ENCODE assay signal across 9 cellular contexts in the genomic region with DNA sequence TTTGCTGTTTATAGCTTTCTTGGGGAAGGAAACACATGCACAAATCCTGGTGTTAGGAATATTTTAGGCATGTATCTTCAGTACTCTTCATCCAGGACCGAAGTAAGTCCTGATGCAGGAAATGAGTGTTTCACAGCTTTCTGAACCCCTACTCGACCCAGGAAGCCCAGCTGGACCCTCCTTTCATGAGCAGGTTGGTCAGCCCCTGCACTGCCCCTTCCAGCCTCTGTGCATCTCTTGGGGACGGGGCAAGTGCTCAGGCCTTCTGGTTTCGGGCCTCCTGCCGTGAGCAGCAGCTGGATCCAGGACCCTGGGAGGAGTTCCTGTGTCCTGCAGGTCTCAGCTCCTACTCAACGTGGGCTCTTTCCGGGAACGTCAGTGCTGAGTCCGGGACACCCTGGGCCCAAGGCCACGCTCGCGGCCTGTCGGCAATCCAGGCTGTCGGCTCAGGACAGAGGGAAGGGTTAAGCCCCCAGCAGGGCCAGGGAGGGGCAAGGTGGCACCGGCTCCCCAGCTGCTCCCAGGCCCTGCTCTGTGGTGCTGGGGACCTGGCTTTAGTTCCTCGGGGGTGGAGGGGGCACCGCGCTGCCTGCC. TPM values are rescaled to one million over a fixed set of nuclear protein-coding genes. Genes with fewer than 3 reads are reported as not detected.
DNase-seq lines count a peak whose midpoint lies in the region; ATAC-seq, FAIRE-seq and TF ChIP-seq lines count a peak whose summit lies in the region.
"Not testable (repeated sequence)": the region's sequence is repeated elsewhere in the genome, so short reads cannot be mapped to it uniquely, and the experiment has no call there.
"Had no signal": no experiment of that assay in that cellular context is flagged by ENCODE, and none has a peak within 500 bp of the region (broad histone marks: within the 10 kb centered on the region; RNA-seq: fewer than 3 reads in every experiment).

No MANE protein-coding gene starts in this region.

- H2AFZ ChIP-seq in H9 (ENCODE audit: low read length); keratinocyte (ENCODE audit: control insufficient read depth, low read length): not testable (repeated sequence)

- dilution Hi-C loops in keratinocyte (cut with MboI; ENCODE audit: extremely low pct_ligation_motif_present, low sequenced_read_pairs): not testable (repeated sequence)

- not testable (repeated sequence) for H3K14ac ChIP-seq in H9 (ENCODE audit: insufficient read depth, low read length)

- intact Hi-C loops in natural killer cell (cut with micrococcal nuclease): loop anchor here (1.0 to 5.0 kb wide), 3 partner anchors 7 to 58 kb away; no protein-coding TSS in a partner anchor

- H3K36me3 ChIP-seq in keratinocyte (ENCODE audit: control insufficient read depth in 2 of 2, extremely low read depth in 1 of 2, insufficient read depth in 2 of 2, low read length in 2 of 2): not testable (repeated sequence)

- H3K9me3 Mint-ChIP-seq in H9; natural killer cell; stimulated activated effector memory CD8-positive, alpha-beta T cell treated with anti-CD3 and anti-CD28 coated beads, Interleukin-12 subunit alpha, Interleukin-12 subunit beta, amount 100 ng/mL, for 72 hours: not testable (repeated sequence)

- not testable (repeated sequence) for H2BK20ac ChIP-seq in H9 (ENCODE audit: low read depth, low read length, poor library complexity, severe bottlenecking)

- not testable (repeated sequence) for H4K20me1 ChIP-seq in H9 (ENCODE audit: control insufficient read depth, insufficient read depth, insufficient read length); keratinocyte (ENCODE audit: control insufficient read depth, extremely low read depth, insufficient read depth, low read length)

- H3K23ac ChIP-seq in H9 (ENCODE audit: insufficient read length, low read depth, low read length): not testable (repeated sequence)

- H2BK5ac ChIP-seq in H9 (ENCODE audit: insufficient read length, low read length): not testable (repeated sequence)

- not testable (repeated sequence) for H2BK12ac ChIP-seq in H9 (ENCODE audit: insufficient read length, low read depth, low read length)

- not testable (repeated sequence) for H3K18ac ChIP-seq in H9 (ENCODE audit: insufficient read length, low read depth, low read length)

- H3K4me3 Mint-ChIP-seq in H9 (peak overlapping the region; percentile 87 to 91), T-helper 17 cell (peak overlapping the region; percentile 100), natural killer cell (peak overlapping the region; percentile 95)
- H3K4me3 Mint-ChIP-seq in stimulated activated effector memory CD8-positive, alpha-beta T cell treated with anti-CD3 and anti-CD28 coated beads, Interleukin-12 subunit alpha, Interleukin-12 subunit beta, amount 100 ng/mL, for 72 hours: peak overlapping the region; percentile 90

- H2AK5ac ChIP-seq in H9 (ENCODE audit: insufficient read length, low read length): not testable (repeated sequence)

- H3K79me1 ChIP-seq in H9 (ENCODE audit: insufficient read depth, low read depth, low read length, poor library complexity, severe bottlenecking): not testable (repeated sequence)

- H3K79me2 ChIP-seq in H9 (ENCODE audit: insufficient read depth, low read length); keratinocyte (ENCODE audit: control insufficient read depth, insufficient read depth, low read length): not testable (repeated sequence)

- H3K9me1 ChIP-seq in keratinocyte (ENCODE audit: control insufficient read depth, extremely low read depth, insufficient read depth, low read length): not testable (repeated sequence)

- H3K4me1 Mint-ChIP-seq in H9: peaks cover 59 to 77% of the 10 kb centered on the region in 2 experiments
- H3K4me1 Mint-ChIP-seq in T-helper 17 cell: peaks cover 50% of the 10 kb centered on the region
- peaks cover 72 to 73% of the 10 kb centered on the region in 2 donors for H3K4me1 Mint-ChIP-seq in natural killer cell
- peaks cover 63% of the 10 kb centered on the region for H3K4me1 Mint-ChIP-seq in stimulated activated effector memory CD8-positive, alpha-beta T cell treated with anti-CD3 and anti-CD28 coated beads, Interleukin-12 subunit alpha, Interleukin-12 subunit beta, amount 100 ng/mL, for 72 hours

- TF ChIP-seq CTCF in AG04450 (IDR thresholded peaks at IDR 0.05; ENCODE audit: low read depth, low read length); H9 (conservative IDR thresholded peaks at IDR 0.05); epithelial cell of esophagus (IDR thresholded peaks at IDR 0.05; ENCODE audit: insufficient read depth, low read depth, low read length, missing control alignments); keratinocyte (optimal IDR thresholded peaks at IDR 0.05 in 1 of 3, IDR thresholded peaks at IDR 0.05 in 1 of 3, conservative IDR thresholded peaks at IDR 0.05 in 1 of 3; ENCODE audit: extremely low read depth in 1 of 3, insufficient read depth in 2 of 3, low read length in 3 of 3); natural killer cell (IDR thresholded peaks at IDR 0.05): not testable (repeated sequence)

- not testable (repeated sequence) for H2BK120ac ChIP-seq in H9 (ENCODE audit: low read depth, low read length, poor library complexity, severe bottlenecking)

- FAIRE-seq in keratinocyte (lab: Jason Lieb, UNC): not testable (repeated sequence)

- POLR2A ChIA-PET in AG04450 (lab: Yijun Ruan, JAX): not testable (repeated sequence)

- not testable (repeated sequence) for H2BK15ac ChIP-seq in H9 (ENCODE audit: low read depth, low read length)

- H3T11ph ChIP-seq in H9 (ENCODE audit: low read length): not testable (repeated sequence)

- H3K36me3 Mint-ChIP-seq in H9 (ENCODE audit: insufficient read depth in 1 of 3, low read depth in 3 of 3) (peaks cover 1 to 11% (median 7%) of the 10 kb centered on the region in 3 experiments; a peak in 6 of 7 replicates), T-helper 17 cell (ENCODE audit: low read depth) (peaks cover 14% of the 10 kb centered on the region)
- H3K36me3 Mint-ChIP-seq in natural killer cell: not testable (repeated sequence)
- H3K36me3 Mint-ChIP-seq in stimulated activated effector memory CD8-positive, alpha-beta T cell treated with anti-CD3 and anti-CD28 coated beads, Interleukin-12 subunit alpha, Interleukin-12 subunit beta, amount 100 ng/mL, for 72 hours: peaks cover 36% of the 10 kb centered on the region

- H3K4ac ChIP-seq in H9 (ENCODE audit: low read depth, low read length): not testable (repeated sequence)

- H3K27ac Mint-ChIP-seq in H9: not testable (repeated sequence)
- H3K27ac Mint-ChIP-seq in T-helper 17 cell (peak overlapping the region; percentile 97), natural killer cell (peak overlapping the region; percentile 93 to 98)
- H3K27ac Mint-ChIP-seq in stimulated activated effector memory CD8-positive, alpha-beta T cell treated with anti-CD3 and anti-CD28 coated beads, Interleukin-12 subunit alpha, Interleukin-12 subunit beta, amount 100 ng/mL, for 72 hours: peak overlapping the region; percentile 90

- peaks cover 21% of the 10 kb centered on the region; the same call in 1 of the 2 replicates for H3K4me1 ChIP-seq in H9 (ENCODE audit: insufficient read depth, low read length)
- H3K4me1 ChIP-seq in keratinocyte (ENCODE audit: control insufficient read depth, extremely low read depth, insufficient read depth, low read length): peaks cover 33% of the 10 kb centered on the region

- H3K27ac ChIP-seq in AG04450 (ENCODE audit: low read depth, low read length) (peak overlapping the region; percentile 39), adipose tissue (ENCODE audit: low read depth, low read length) (peak overlapping the region; percentile 74)
- H3K27ac ChIP-seq in H9 (ENCODE audit: insufficient read length, low read depth, low read length); keratinocyte (ENCODE audit: control insufficient read depth, insufficient read depth, low read length): not testable (repeated sequence)

- H3K27me3 Mint-ChIP-seq in H9 (ENCODE audit: low read depth); T-helper 17 cell; natural killer cell (ENCODE audit: low read depth in 2 of 2): not testable (repeated sequence)

- H3K4me2 ChIP-seq in H9 (ENCODE audit: insufficient read depth, insufficient read length, low read length) (peak overlapping the region; percentile 55), keratinocyte (ENCODE audit: control insufficient read depth, extremely low read depth, insufficient read depth, low read depth, low read length) (peak overlapping the region; percentile 35)

- not testable (repeated sequence) for DNase-seq in AG04450 (ENCODE audit: low read depth, low spot score); H9; T-helper 17 cell; epithelial cell of esophagus (ENCODE audit: low read depth); keratinocyte (ENCODE audit: low read depth, low spot score); natural killer cell; stimulated activated effector memory CD8-positive, alpha-beta T cell treated with anti-CD3 and anti-CD28 coated beads, Interleukin-12 subunit alpha, Interleukin-12 subunit beta, amount 100 ng/mL, for 72 hours (ENCODE audit: low spot score in 2 of 2)

- H4K5ac ChIP-seq in H9 (ENCODE audit: insufficient read length, low read depth, low read length): not testable (repeated sequence)

- not testable (repeated sequence) for H3K27me3 ChIP-seq in AG04450 (ENCODE audit: control insufficient read depth, insufficient read depth, low read length); H9 (ENCODE audit: insufficient read depth, low read length); keratinocyte (ENCODE audit: control insufficient read depth, extremely low read depth, insufficient read depth, low read length)

- peaks cover 14% of the 10 kb centered on the region for H3K23me2 ChIP-seq in H9 (ENCODE audit: insufficient read length, low read depth, low read length, poor library complexity, severe bottlenecking)

- not testable (repeated sequence) for H3K9ac ChIP-seq in H9 (ENCODE audit: extremely low read depth, insufficient read length, low read length); keratinocyte (ENCODE audit: control insufficient read depth, extremely low read depth, insufficient read depth, low read length)

- not testable (repeated sequence) for ATAC-seq in T-helper 17 cell; natural killer cell; stimulated activated effector memory CD8-positive, alpha-beta T cell treated with anti-CD3 and anti-CD28 coated beads, Interleukin-12 subunit alpha, Interleukin-12 subunit beta, amount 100 ng/mL, for 72 hours

- WGBS in H9 (ENCODE audit: extremely low coverage, insufficient read length, low lambda C conversion rate): no CpG with 5 or more reads among the region's 18 CpGs
- 6 to 20% (median 12%) methylated on average over 5 of the region's 18 CpGs for WGBS in adipose tissue, 3 donors

- not testable (repeated sequence) for H4K8ac ChIP-seq in H9 (replicated peaks; ENCODE audit: insufficient read length, low read depth, low read length)

- H4K91ac ChIP-seq in H9 (ENCODE audit: insufficient read length, low read depth, low read length): not testable (repeated sequence)

- H3K56ac ChIP-seq in H9 (ENCODE audit: insufficient read length, low read depth, low read length): not testable (repeated sequence)

- CTCF ChIA-PET in AG04450 (lab: Charles Lee): not testable (repeated sequence)

- not testable (repeated sequence) for H3K9me3 ChIP-seq in AG04450 (ENCODE audit: control insufficient read depth, insufficient read depth, low read length); H9 (ENCODE audit: control insufficient read depth, low read depth, low read length); T-helper 17 cell (ENCODE audit: control insufficient read depth, low read length, poor library complexity, severe bottlenecking); keratinocyte (ENCODE audit: control insufficient read depth, low read depth, low read length)

- peak overlapping the region; percentile 62 for H3K4me3 ChIP-seq in AG04450 (ENCODE audit: low read depth, low read length)
- peak overlapping the region; percentile 12 for H3K4me3 ChIP-seq in epithelial cell of esophagus (ENCODE audit: low read length)
- H3K4me3 ChIP-seq in keratinocyte (ENCODE audit: control insufficient read depth in 2 of 3, extremely low read depth in 1 of 3, insufficient read depth in 2 of 3, low read depth in 1 of 3, low read length in 3 of 3): not testable (repeated sequence)

RNA-seq across cellular contexts. Expression of a gene that starts 2.5 kb away (rescaled TPM):
- polyA plus RNA-seq in AG04450 (2011; rRNA removed) (219 and 367 TPM in 2 replicates), adipose tissue (1,000 to 10,000 TPM in 2 of 3 donors, 100 to 1,000 TPM in 1; 208 to 1,862 (median 1,191) TPM), keratinocyte (26.9 to 83.0 TPM (median 72.3 TPM) in 3 replicates)
- polyA minus RNA-seq in AG04450 (2011; rRNA and poly(A)+ RNA removed): 189 and 258 TPM in 2 replicates
- total RNA-seq in H9 (2021) (421 and 425 TPM in 2 replicates), T-helper 17 cell (100 to 1,000 TPM; 550 to 570 TPM), natural killer cell (1,000 to 10,000 TPM; 1,080 to 1,421 (median 1,273) TPM)
- 6.3 TPM for polyA plus RNA-seq in keratinocyte (2011; ENCODE audit: low read depth)
- 64.8 and 210 TPM in 2 replicates for polyA plus RNA-seq in keratinocyte (2011; cell fraction: cytosol; rRNA removed)
- 42.2 and 109 TPM in 2 replicates for polyA plus RNA-seq in keratinocyte (2011; cell fraction: nucleus; rRNA removed)
- 53.9 and 150 TPM in 2 replicates for polyA plus RNA-seq in keratinocyte (2012; ENCODE audit: low replicate concordance)
- polyA minus RNA-seq in keratinocyte: 20.9 to 46.0 TPM (median 41.8 TPM) in 3 replicates
- 88.1 TPM for polyA minus RNA-seq in keratinocyte (2011; cell fraction: cytosol; rRNA and poly(A)+ RNA removed)
- 4.3 and 4.6 TPM in 2 replicates for polyA minus RNA-seq in keratinocyte (2011; cell fraction: nucleus; rRNA and poly(A)+ RNA removed)

RNA-seq across cellular contexts. Expression of a gene that starts 3.8 kb away (rescaled TPM):
- polyA plus RNA-seq in AG04450 (2011; rRNA removed): 62.1 and 81.6 TPM in 2 replicates
- polyA minus RNA-seq in AG04450 (2011; rRNA and poly(A)+ RNA removed): 50.6 and 68.9 TPM in 2 replicates
- 498 and 500 TPM in 2 replicates for total RNA-seq in H9 (2021)
- total RNA-seq in T-helper 17 cell: 100 to 1,000 TPM; 344 to 363 TPM
- polyA plus RNA-seq in adipose tissue: 100 to 1,000 TPM in 2 of 3 donors, 10 to 100 TPM in 1; 84.7 to 356 (median 325) TPM
- 333 to 549 TPM (median 333 TPM) in 3 replicates for polyA plus RNA-seq in keratinocyte
- 6.0 TPM for polyA plus RNA-seq in keratinocyte (2011; ENCODE audit: low read depth)
- polyA plus RNA-seq in keratinocyte (2011; cell fraction: cytosol; rRNA removed): 283 and 377 TPM in 2 replicates
- 235 and 342 TPM in 2 replicates for polyA plus RNA-seq in keratinocyte (2011; cell fraction: nucleus; rRNA removed)
- polyA plus RNA-seq in keratinocyte (2012; ENCODE audit: low replicate concordance): 25.1 and 252 TPM in 2 replicates
- polyA minus RNA-seq in keratinocyte: 312 to 864 TPM (median 567 TPM) in 3 replicates
- polyA minus RNA-seq in keratinocyte (2011; cell fraction: cytosol; rRNA and poly(A)+ RNA removed): 260 TPM
- 81.1 and 91.2 TPM in 2 replicates for polyA minus RNA-seq in keratinocyte (2011; cell fraction: nucleus; rRNA and poly(A)+ RNA removed)
- 100 to 1,000 TPM; 540 to 809 (median 710) TPM for total RNA-seq in natural killer cell

RNA-seq across cellular contexts. Expression of a gene that starts 10.6 kb away (rescaled TPM):
- polyA plus RNA-seq in AG04450 (2011; rRNA removed): 426 and 760 TPM in 2 replicates
- 529 and 721 TPM in 2 replicates for polyA minus RNA-seq in AG04450 (2011; rRNA and poly(A)+ RNA removed)
- 419 and 425 TPM in 2 replicates for total RNA-seq in H9 (2021)
- 10 to 100 TPM in 1 of 2 donors, 1 to 10 TPM in 1; 2.5 to 25.2 TPM for total RNA-seq in T-helper 17 cell
- polyA plus RNA-seq in adipose tissue: 1,000 to 10,000 TPM in 2 of 3 donors, 100 to 1,000 TPM in 1; 569 to 2,459 (median 1,570) TPM
- polyA plus RNA-seq in keratinocyte: 295 to 696 TPM (median 435 TPM) in 3 replicates
- 37.7 TPM for polyA plus RNA-seq in keratinocyte (2011; ENCODE audit: low read depth)
- 709 and 1,249 TPM in 2 replicates for polyA plus RNA-seq in keratinocyte (2011; cell fraction: cytosol; rRNA removed)
- polyA plus RNA-seq in keratinocyte (2011; cell fraction: nucleus; rRNA removed): 298 and 424 TPM in 2 replicates
- 467 and 1,605 TPM in 2 replicates for polyA plus RNA-seq in keratinocyte (2012; ENCODE audit: low replicate concordance)
- 528 to 1,935 TPM (median 993 TPM) in 3 replicates for polyA minus RNA-seq in keratinocyte
- polyA minus RNA-seq in keratinocyte (2011; cell fraction: cytosol; rRNA and poly(A)+ RNA removed): 925 TPM
- 156 and 170 TPM in 2 replicates for polyA minus RNA-seq in keratinocyte (2011; cell fraction: nucleus; rRNA and poly(A)+ RNA removed)
- total RNA-seq in natural killer cell: 100 to 1,000 TPM in 1 of 3 donors, 10 to 100 TPM in 2; 64.0 to 165 (median 93.6) TPM

RNA-seq across cellular contexts. Expression of a gene that starts 10.8 kb away (rescaled TPM):
- polyA plus RNA-seq in AG04450 (2011; rRNA removed) (not detected in 2 replicates), adipose tissue (under 1 TPM in 1 of 3 donors, not detected in 2; 0.35 TPM), keratinocyte (not detected in 3 replicates)
- polyA minus RNA-seq in AG04450 (2011; rRNA and poly(A)+ RNA removed): not detected in 2 replicates
- total RNA-seq in H9 (2021) (not detected in 2 replicates), T-helper 17 cell (not detected), natural killer cell (not detected)
- not detected for polyA plus RNA-seq in keratinocyte (2011; ENCODE audit: low read depth)
- not detected in 2 replicates for polyA plus RNA-seq in keratinocyte (2011; cell fraction: cytosol; rRNA removed)
- polyA plus RNA-seq in keratinocyte (2011; cell fraction: nucleus; rRNA removed): not detected in 2 replicates
- polyA plus RNA-seq in keratinocyte (2012; ENCODE audit: low replicate concordance): not detected in 2 replicates
- polyA minus RNA-seq in keratinocyte: not detected in 3 replicates
- not detected for polyA minus RNA-seq in keratinocyte (2011; cell fraction: cytosol; rRNA and poly(A)+ RNA removed)
- not detected in 2 replicates for polyA minus RNA-seq in keratinocyte (2011; cell fraction: nucleus; rRNA and poly(A)+ RNA removed)
- total RNA-seq: lower leg skin had no signal

RNA-seq across cellular contexts. Expression of a gene that starts 21.1 kb away (rescaled TPM):
- 4.0 and 5.2 TPM in 2 replicates for polyA plus RNA-seq in AG04450 (2011; rRNA removed)
- polyA minus RNA-seq in AG04450 (2011; rRNA and poly(A)+ RNA removed): 1.9 and 2.6 TPM in 2 replicates
- 57.9 and 58.3 TPM in 2 replicates for total RNA-seq in H9 (2021)
- 100 to 1,000 TPM; 317 to 350 TPM for total RNA-seq in T-helper 17 cell
- 100 to 1,000 TPM in 1 of 3 donors, 10 to 100 TPM in 2; 28.8 to 335 (median 51.2) TPM for polyA plus RNA-seq in adipose tissue
- 4.3 to 12.2 TPM (median 6.2 TPM) in 3 replicates for polyA plus RNA-seq in keratinocyte
- 2.0 TPM for polyA plus RNA-seq in keratinocyte (2011; ENCODE audit: low read depth)
- 0.97 and 2.1 TPM in 2 replicates for polyA plus RNA-seq in keratinocyte (2011; cell fraction: cytosol; rRNA removed)
- 68.1 and 95.0 TPM in 2 replicates for polyA plus RNA-seq in keratinocyte (2011; cell fraction: nucleus; rRNA removed)
- 3.6 and 6.4 TPM in 2 replicates for polyA plus RNA-seq in keratinocyte (2012; ENCODE audit: low replicate concordance)
- polyA minus RNA-seq in keratinocyte: 2.3 to 3.0 TPM (median 2.4 TPM) in 3 replicates
- 2.7 TPM for polyA minus RNA-seq in keratinocyte (2011; cell fraction: cytosol; rRNA and poly(A)+ RNA removed)
- polyA minus RNA-seq in keratinocyte (2011; cell fraction: nucleus; rRNA and poly(A)+ RNA removed): 6.5 and 6.8 TPM in 2 replicates
- 100 to 1,000 TPM; 130 to 237 (median 153) TPM for total RNA-seq in natural killer cell
